28 cellular contexts compared by ENCODE assay signal in the genomic region with DNA sequence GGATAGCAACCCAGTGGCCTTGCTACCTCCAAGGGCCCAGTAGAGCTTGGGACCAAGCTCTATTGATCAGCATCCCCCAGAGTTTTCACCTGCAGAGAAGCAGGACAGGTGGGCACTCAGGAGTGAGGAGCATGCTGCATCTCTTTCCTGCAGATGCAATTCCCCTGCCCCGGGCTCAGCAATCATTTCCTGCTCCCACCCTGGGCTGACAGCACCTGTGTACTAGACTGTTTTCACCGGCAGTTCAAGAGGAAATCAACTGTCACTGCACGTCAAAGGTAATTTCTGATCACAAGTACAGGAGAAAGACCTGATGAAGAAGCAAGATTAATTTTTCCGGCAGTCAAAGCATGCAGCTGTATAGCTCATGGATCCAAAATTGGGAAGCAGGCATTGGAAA. TPM values are rescaled to one million over a fixed set of nuclear protein-coding genes. Genes with fewer than 3 reads are reported as not detected.
"Had no signal": no experiment of that assay in that cellular context is flagged by ENCODE, and none has a peak within 500 bp of the region (broad histone marks: within the 10 kb centered on the region; RNA-seq: fewer than 3 reads in every experiment).

No MANE protein-coding gene starts in this region.

- H3K79me2 ChIP-seq: parathyroid adenoma had no signal

- H3K4me1 Mint-ChIP-seq: brain had no signal

- H3K4me3 Mint-ChIP-seq: activated B cell treated with CpG ODN at 0.5 μM for 24 hours; activated CD4-positive, alpha-beta T cell treated with anti-CD3 and anti-CD28 coated beads for 36 hours; brain; dendritic cell treated with granulocyte-macrophage colony-stimulating factor and Interleukin-4, amounts not matched to agents 40 ng/mL and 50 ng/mL, for 4 days; nephron progenitor cell; stimulated activated effector memory CD8-positive, alpha-beta T cell treated with anti-CD3 and anti-CD28 coated beads, Interleukin-12 subunit alpha, Interleukin-12 subunit beta, amount 100 ng/mL, for 72 hours had no signal

- H3K27ac ChIP-seq: heart left ventricle, parathyroid adenoma, right lobe of liver, skin epidermis, transverse colon, vagina had no signal

- H3K4me1 ChIP-seq: heart left ventricle, parathyroid adenoma, right lobe of liver had no signal

- H3K36me3 Mint-ChIP-seq: stimulated activated effector memory CD8-positive, alpha-beta T cell treated with anti-CD3 and anti-CD28 coated beads, Interleukin-12 subunit alpha, Interleukin-12 subunit beta, amount 100 ng/mL, for 72 hours had no signal

- H3K9me3 ChIP-seq: heart left ventricle, right lobe of liver, transverse colon, vagina had no signal

- H3K9me3 Mint-ChIP-seq: activated B cell treated with CpG ODN at 0.5 μM for 24 hours; activated T-cell treated with anti-CD3 and anti-CD28 coated beads, Interleukin-2, amount 50 U/mL, for 72 hours; dendritic cell treated with granulocyte-macrophage colony-stimulating factor and Interleukin-4, amounts not matched to agents 40 ng/mL and 50 ng/mL, for 4 days; stimulated activated effector memory CD8-positive, alpha-beta T cell treated with anti-CD3 and anti-CD28 coated beads, Interleukin-12 subunit alpha, Interleukin-12 subunit beta, amount 100 ng/mL, for 72 hours had no signal

- DNase-seq: activated B cell treated with CpG ODN at 0.5 μM for 24 hours; activated CD4-positive, alpha-beta T cell treated with anti-CD3 and anti-CD28 coated beads for 36 hours; activated CD4-positive, alpha-beta T cell treated with anti-CD3 and anti-CD28 coated beads, Interleukin-2, amount 50 U/mL, for 4 hours; activated effector memory CD4-positive, alpha-beta T cell treated with anti-CD3 and anti-CD28 coated beads, Interleukin-2, amount 50 U/mL, for 16 hours; activated T-cell treated with anti-CD3 and anti-CD28 coated beads, Interleukin-2, amount 50 U/mL, for 72 hours; anterior cingulate cortex; effector CD4-positive, alpha-beta T cell; heart left ventricle; left cardiac atrium; midbrain; nephron progenitor cell; nucleus accumbens; right lobe of liver; stimulated activated CD4-positive, alpha-beta T cell treated with anti-CD3 and anti-CD28 coated beads, Interleukin-2, amount 100 ng/mL, for 24 hours; T1000; transverse colon had no signal

- H3K27me3 ChIP-seq: vagina had no signal

- H3K36me3 ChIP-seq: heart left ventricle, right lobe of liver, transverse colon, vagina had no signal

- FAIRE-seq: endometrium, islet of Langerhans had no signal

- ATAC-seq: activated CD4-positive, alpha-beta T cell treated with anti-CD3 and anti-CD28 coated beads for 36 hours; activated T-cell treated with anti-CD3 and anti-CD28 coated beads, Interleukin-2, amount 50 U/mL, for 72 hours; heart left ventricle; left cardiac atrium; right lobe of liver; stimulated activated effector memory CD8-positive, alpha-beta T cell treated with anti-CD3 and anti-CD28 coated beads, Interleukin-12 subunit alpha, Interleukin-12 subunit beta, amount 100 ng/mL, for 72 hours had no signal

- H3K27ac Mint-ChIP-seq: activated B cell treated with CpG ODN at 0.5 μM for 24 hours; activated CD4-positive, alpha-beta T cell treated with anti-CD3 and anti-CD28 coated beads for 36 hours; activated T-cell treated with anti-CD3 and anti-CD28 coated beads, Interleukin-2, amount 50 U/mL, for 72 hours; brain; dendritic cell treated with granulocyte-macrophage colony-stimulating factor and Interleukin-4, amounts not matched to agents 40 ng/mL and 50 ng/mL, for 4 days; nephron progenitor cell; stimulated activated effector memory CD8-positive, alpha-beta T cell treated with anti-CD3 and anti-CD28 coated beads, Interleukin-12 subunit alpha, Interleukin-12 subunit beta, amount 100 ng/mL, for 72 hours had no signal

- H3K9ac ChIP-seq: parathyroid adenoma had no signal

- H2AFZ ChIP-seq: parathyroid adenoma had no signal

- H3K4me3 ChIP-seq: heart left ventricle, right lobe of liver, skin epidermis, transverse colon, vagina had no signal

RNA-seq across cellular contexts. Expression of a gene that starts 8.8 kb away (rescaled TPM):
- total RNA-seq: activated B cell treated with CpG ODN at 0.5 μM for 24 hours, epithelial cell of proximal tubule, fibroblast of villous mesenchyme, right lobe of liver, transverse colon, vagina had no signal

RNA-seq across cellular contexts. Expression of a gene that starts 10.5 kb away (rescaled TPM):
- total RNA-seq: activated B cell treated with CpG ODN at 0.5 μM for 24 hours, fibroblast of villous mesenchyme, liver, right lobe of liver had no signal
- polyA plus RNA-seq: liver had no signal

RNA-seq across cellular contexts. Expression of a gene that starts 41.3 kb away (rescaled TPM):
- total RNA-seq: activated B cell treated with CpG ODN at 0.5 μM for 24 hours; T-helper 1 cell treated with Interleukin-12 subunit alpha and Interleukin-12 subunit beta and Interleukin-4 antibody, amounts not matched to agents 30 ng/mL and 1 ng/mL, for 36 hours had no signal
